ENCODE assay signal across 1 cellular context in the genomic region with DNA sequence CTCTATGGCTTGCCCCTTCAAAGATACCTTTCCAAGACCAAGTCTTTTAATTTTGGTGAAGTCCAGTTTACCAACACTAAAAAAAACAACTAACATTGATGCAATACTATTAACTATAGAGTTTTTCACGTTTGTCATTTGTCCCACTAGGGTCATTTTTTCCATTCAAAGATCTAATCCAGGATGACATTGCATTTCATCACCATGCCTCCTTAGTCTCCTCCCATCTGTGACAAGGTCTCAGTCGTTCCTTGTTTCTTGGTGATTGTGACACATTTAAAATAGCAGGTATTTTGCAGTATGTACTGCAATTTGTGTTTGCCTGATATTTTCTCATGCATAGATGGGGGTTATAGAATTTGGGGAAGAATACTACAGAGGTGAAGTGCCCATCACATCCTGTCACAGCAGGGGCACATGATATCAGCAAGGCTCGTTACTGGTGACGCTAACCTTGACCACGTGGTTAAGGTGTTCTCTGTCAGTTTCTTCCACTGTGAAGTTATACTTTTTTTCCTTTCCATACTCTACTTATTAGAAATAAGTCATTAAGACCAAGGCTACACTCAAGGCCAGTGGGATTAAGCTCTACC.
TF ChIP-seq lines count a peak whose summit lies in the region.

No MANE protein-coding gene starts in this region.

TF ChIP-seq in H1, 55 proteins besides CTCF, POLR2A, EP300 and RAD21:
- TF ChIP-seq NRF1 (IDR thresholded peaks at IDR 0.05; ENCODE audit: low read depth, low read length) (no peak), BRCA1 (IDR thresholded peaks at IDR 0.05; ENCODE audit: low read depth, low read length) (no peak), JUN (IDR thresholded peaks at IDR 0.05; ENCODE audit: low read depth, low read length) (no peak)
